Comparison of ENCODE assay signal across 13 cellular contexts in genomic region chr17:5123343-5124124, GRCh38. TPM values are rescaled to one million over a fixed set of nuclear protein-coding genes. Genes with fewer than 3 reads are reported as not detected.
DNase-seq lines count a peak whose midpoint lies in the region; ATAC-seq and TF ChIP-seq lines count a peak whose summit lies in the region.
"Had no signal": no experiment of that assay in that cellular context is flagged by ENCODE, and none has a peak within 500 bp of the region (broad histone marks: within the 10 kb centered on the region; RNA-seq: fewer than 3 reads in every experiment).

No MANE protein-coding gene starts in this region.

- H3K9me3 ChIP-seq in HUES64 (ENCODE audit: insufficient read depth, low read depth, low read length) = 0 out of 2 replicates have a peak, but pooled peaks cover under 1% of the 10 kb centered on the region
- no peaks in the 10 kb centered on the region for H3K9me3 ChIP-seq in left lung
- H3K9me3 ChIP-seq in smooth muscle cell (replicated peaks; ENCODE audit: low read depth) = no peaks in the 10 kb centered on the region

- H3K4me1 ChIP-seq in HUES64 (ENCODE audit: insufficient read depth, low read length) (no peaks in the 10 kb centered on the region), left lung (peaks cover 0 to 9% of the 10 kb centered on the region in 2 donors), smooth muscle cell (ENCODE audit: low read depth) (peaks cover 5% of the 10 kb centered on the region)

- H3K9ac ChIP-seq in HUES64 (ENCODE audit: low read depth, low read length) (no peak overlapping the region; the same call in 1 of the 2 replicates), smooth muscle cell (ENCODE audit: low read depth) (no peak overlapping the region)

- TF ChIP-seq CTCF in coronary artery (IDR thresholded peaks at IDR 0.05) (no peak), left lung (IDR thresholded peaks at IDR 0.05) (no peak), smooth muscle cell (IDR thresholded peaks at IDR 0.05; ENCODE audit: borderline replicate concordance, insufficient read depth, poor library complexity, severe bottlenecking) (no peak)

- H3K36me3 ChIP-seq in HUES64 (ENCODE audit: insufficient read depth, low read length) (no peaks in the 10 kb centered on the region), left lung (no peaks in the 10 kb centered on the region), smooth muscle cell (ENCODE audit: low read depth) (no peaks in the 10 kb centered on the region)

- H2AFZ ChIP-seq in smooth muscle cell (ENCODE audit: low read depth) = no peak overlapping the region

- H3K4me3 ChIP-seq in HUES64 (ENCODE audit: low read length) (peak overlapping the region; percentile 77), coronary artery (peak overlapping the region; percentile 67), left lung (peak overlapping the region in 1 of 2 donors; percentile 43), smooth muscle cell (peak overlapping the region; percentile 77)
- H3K4me3 ChIP-seq: K562 had no signal

- WGBS in HUES64 = 77% methylated on average over 53 of the region's 53 CpGs
- WGBS in smooth muscle cell (ENCODE audit: low lambda C conversion rate) = 85% methylated on average over 49 of the region's 53 CpGs

- no peaks in the 10 kb centered on the region for H3F3A ChIP-seq in smooth muscle cell (ENCODE audit: low read depth)

- no peaks in the 10 kb centered on the region for H4K20me1 ChIP-seq in smooth muscle cell (ENCODE audit: low read depth)

- peak; percentile 24 for ATAC-seq in left lung
- ATAC-seq: K562 had no signal

- peak; percentile 63 for DNase-seq in coronary artery (ENCODE audit: low spot score)
- DNase-seq in left lung = no peak
- DNase-seq in smooth muscle cell (lab: John Stamatoyannopoulos, UW; ENCODE audit: unreplicated experiment) = no peak
- DNase-seq in NCI-H1436 treated with DMSO at 0.1 percent for 48 hours (lab: John Stamatoyannopoulos, UW) = no peak
- no peak for DNase-seq in NCI-H2081 (lab: John Stamatoyannopoulos, UW)
- DNase-seq in AG08395 (ENCODE audit: low spot score) = no peak
- no peak for DNase-seq in T1000 (lab: John Stamatoyannopoulos, UW)
- DNase-seq: activated CD4-positive, alpha-beta T cell treated with anti-CD3 and anti-CD28 coated beads for 1 hour; CD4-positive, alpha-beta memory T cell; effector memory CD4-positive, alpha-beta T cell; stimulated activated CD4-positive, alpha-beta T cell treated with anti-CD3 and anti-CD28 coated beads, Interleukin-4, amount 100 ng/mL, for 4 hours had no signal

- H3K27me3 ChIP-seq in HUES64 (ENCODE audit: insufficient read depth, low read length) (peaks cover 22% of the 10 kb centered on the region), left lung (peaks cover 12 to 55% of the 10 kb centered on the region in 2 donors), smooth muscle cell (ENCODE audit: low read depth) (no peaks in the 10 kb centered on the region)

- H3K4me2 ChIP-seq in smooth muscle cell = peak overlapping the region; percentile 98

- intact Hi-C loops in left lung (cut with DNase I) = no loop called here

- H3K79me2 ChIP-seq in smooth muscle cell (ENCODE audit: low read depth) = no peaks in the 10 kb centered on the region

- no peak overlapping the region for H3K27ac ChIP-seq in HUES64 (ENCODE audit: low read depth, low read length)
- H3K27ac ChIP-seq in coronary artery = no peak overlapping the region
- no peak overlapping the region for H3K27ac ChIP-seq in left lung
- H3K27ac ChIP-seq in smooth muscle cell (ENCODE audit: low read depth) = no peak overlapping the region

RNA-seq across cellular contexts. Expression of gene USP6, which starts 7.7 kb away (rescaled TPM):
- under 0.01 TPM for polyA plus RNA-seq in HUES64 (2013, experiment 1 of 2)
- polyA plus RNA-seq in HUES64 (2013, experiment 2 of 2) = not detected
- total RNA-seq in left lung (under 1 TPM; 0.15 to 0.21 TPM), smooth muscle cell (0.09 TPM in 1 of 2 replicates, not detected in the other)
- 0.08 and 0.09 TPM in 2 replicates for polyA plus RNA-seq in smooth muscle cell

RNA-seq across cellular contexts. Expression of gene ZNF232, which starts 11.9 kb away (rescaled TPM):
- 30.1 TPM for polyA plus RNA-seq in HUES64 (2013, experiment 1 of 2)
- 28.1 TPM for polyA plus RNA-seq in HUES64 (2013, experiment 2 of 2)
- total RNA-seq in left lung = 10 to 100 TPM in 1 of 2 donors, 1 to 10 TPM in 1; 7.7 to 12.5 TPM
- 11.2 and 12.5 TPM in 2 replicates for total RNA-seq in smooth muscle cell
- 12.8 and 13.0 TPM in 2 replicates for polyA plus RNA-seq in smooth muscle cell

RNA-seq across cellular contexts. Expression of gene ZFP3, which starts 45.3 kb away (rescaled TPM):
- 0.05 TPM for polyA plus RNA-seq in HUES64 (2013, experiment 1 of 2)
- not detected for polyA plus RNA-seq in HUES64 (2013, experiment 2 of 2)
- 1 to 10 TPM; 4.9 to 5.7 TPM for total RNA-seq in left lung
- 0.22 and 0.27 TPM in 2 replicates for total RNA-seq in smooth muscle cell
- 0.13 and 0.56 TPM in 2 replicates for polyA plus RNA-seq in smooth muscle cell
- polyA plus RNA-seq: K562 had no signal
